Comparison of ENCODE assay signal across 8 cellular contexts in the genomic region with DNA sequence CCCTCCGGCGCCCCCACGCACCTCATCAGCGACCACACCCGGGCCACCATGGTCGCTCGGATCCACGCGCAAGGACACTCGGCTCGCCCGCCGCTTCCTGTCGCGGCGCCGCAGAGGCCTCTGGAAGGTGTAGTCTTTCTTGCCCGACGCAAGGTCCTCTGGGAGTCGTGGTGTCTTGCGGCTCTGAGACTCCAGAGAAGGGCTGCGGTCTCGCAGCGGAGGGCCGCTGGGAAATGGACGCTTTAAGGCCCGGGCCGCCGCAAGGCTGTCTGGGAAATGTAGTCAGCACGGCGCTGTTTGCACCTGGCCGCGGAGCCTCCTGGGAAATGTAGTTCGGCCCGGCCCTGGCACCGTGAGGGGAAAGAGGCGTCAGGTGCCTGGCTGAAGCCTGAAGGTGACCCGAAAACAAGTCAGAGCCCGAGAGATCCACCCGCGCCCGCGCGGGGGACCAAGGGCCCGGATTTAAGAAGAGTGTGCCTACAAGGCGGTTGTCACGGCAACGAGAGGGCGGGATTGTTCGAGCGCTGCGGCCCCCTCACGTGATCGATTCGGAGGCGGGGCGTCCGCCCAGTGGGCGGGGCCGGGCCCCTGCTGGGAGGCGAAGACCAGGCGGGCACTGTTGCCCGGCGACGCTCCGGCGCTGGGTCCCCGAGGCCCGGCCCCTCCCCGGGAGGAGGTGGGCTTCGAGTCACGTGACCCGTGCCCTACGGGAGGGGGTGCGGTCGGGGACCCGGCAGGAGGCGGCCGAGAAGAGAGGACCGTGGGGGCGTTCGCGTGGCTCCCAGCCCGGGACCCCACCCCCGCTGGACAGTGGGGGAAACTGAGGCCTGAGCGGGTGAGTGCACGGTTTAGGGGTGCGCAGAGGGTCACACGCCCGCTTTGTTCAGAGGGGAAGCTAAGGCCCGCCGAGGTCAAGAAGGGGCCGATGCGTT. TPM values are rescaled to one million over a fixed set of nuclear protein-coding genes. Genes with fewer than 3 reads are reported as not detected.
DNase-seq lines count a peak whose midpoint lies in the region; ATAC-seq and TF ChIP-seq lines count a peak whose summit lies in the region.

A gene with protein sequence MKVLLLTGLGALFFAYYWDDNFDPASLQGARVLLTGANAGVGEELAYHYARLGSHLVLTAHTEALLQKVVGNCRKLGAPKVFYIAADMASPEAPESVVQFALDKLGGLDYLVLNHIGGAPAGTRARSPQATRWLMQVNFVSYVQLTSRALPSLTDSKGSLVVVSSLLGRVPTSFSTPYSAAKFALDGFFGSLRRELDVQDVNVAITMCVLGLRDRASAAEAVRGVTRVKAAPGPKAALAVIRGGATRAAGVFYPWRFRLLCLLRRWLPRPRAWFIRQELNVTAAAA (plus strand): TSS at position 591 of the 932 bp plus-strand sequence. CDS start 3,806 bp downstream, outside the sequence.
A gene with protein sequence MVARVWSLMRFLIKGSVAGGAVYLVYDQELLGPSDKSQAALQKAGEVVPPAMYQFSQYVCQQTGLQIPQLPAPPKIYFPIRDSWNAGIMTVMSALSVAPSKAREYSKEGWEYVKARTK (minus strand): TSS at position 80 of the 932 bp plus-strand sequence. CDS start 30 bp downstream, at position 50.

- peaks cover under 1% of the 10 kb centered on the region; the same call in 1 of the 2 replicates for H3F3A ChIP-seq in SU-DHL-6 (ENCODE audit: insufficient read depth)

- peak within 1 kb of the TSS; percentile 80 for H2AK5ac ChIP-seq in trophoblast cell (ENCODE audit: low read length)

- H3K9ac ChIP-seq in SU-DHL-6 (ENCODE audit: low read length) (peak within 1 kb of the TSS; percentile 96), adipocyte (ENCODE audit: low read length) (peak within 1 kb of the TSS; percentile 92), trophoblast cell (ENCODE audit: low read length) (peak within 1 kb of the TSS; percentile 82)

- peak within 1 kb of the TSS; percentile 72 for H3K4me2 ChIP-seq in SU-DHL-6 (ENCODE audit: low read depth, low read length, poor library complexity, severe bottlenecking)
- peak within 1 kb of the TSS; percentile 88 for H3K4me2 ChIP-seq in trophoblast cell (ENCODE audit: low read length)

- peak; percentile 78 for TF ChIP-seq POLR2A in GM10847 (IDR thresholded peaks at IDR 0.05; ENCODE audit: extremely low read depth, insufficient read length)
- peak; percentile 43 for TF ChIP-seq POLR2A in transverse colon (IDR thresholded peaks at IDR 0.05)

- H3K79me1 ChIP-seq in trophoblast cell (ENCODE audit: low read length), result peaks cover 12% of the 10 kb centered on the region

- no peak for TF ChIP-seq EP300 in transverse colon (IDR thresholded peaks at IDR 0.05; ENCODE audit: low read depth)

- no peaks in the 10 kb centered on the region for H3K9me2 ChIP-seq in SU-DHL-6 (replicated peaks; ENCODE audit: insufficient read depth, low read length)

- no CpG with 5 or more reads among the region's 94 CpGs for WGBS in trophoblast cell (ENCODE audit: extremely low coverage, insufficient coverage, insufficient read length)
- 2% methylated on average over 73 of the region's 94 CpGs; no CpG with 5 or more reads in 1 of the 2 donors for WGBS in transverse colon (ENCODE audit: low coverage in 1 of 2), 2 donors

- H3K4me3 ChIP-seq in SU-DHL-6 (ENCODE audit: insufficient read depth, low read length, poor library complexity, severe bottlenecking), result peak within 1 kb of the TSS; percentile 100
- H3K4me3 ChIP-seq in adipocyte (ENCODE audit: low read length), result peak within 1 kb of the TSS; percentile 95
- H3K4me3 ChIP-seq in trophoblast cell (ENCODE audit: low read depth, low read length), result peak within 1 kb of the TSS; percentile 85
- peak within 1 kb of the TSS; percentile 82 to 99 (median 88) for H3K4me3 ChIP-seq in transverse colon

- intact Hi-C loops in cardiac septum (cut with DNase I), result loop anchor here (1.0 to 5.0 kb wide), 2 partner anchors 58 to 112 kb away; partner anchors contain the start of genes DUS3L and SAFB2
- intact Hi-C loops in transverse colon (cut with DNase I; ENCODE audit: low total_unique reads), result no loop called here

- peak within 1 kb of the TSS; percentile 91 for H4K12ac ChIP-seq in trophoblast cell (ENCODE audit: low read depth, low read length)

- in situ Hi-C loops in transverse colon (cut with MboI; ENCODE audit: low pct_ligation_motif_present in 1 of 4, low pct_unique_long_range_greater_than_20kb in 1 of 4, low sequenced_read_pairs in 3 of 4), result no loop called here

- H3K23ac ChIP-seq in trophoblast cell (ENCODE audit: low read length), result no peak within 1 kb of the TSS

- peak within 1 kb of the TSS; percentile 50 for H3K4ac ChIP-seq in trophoblast cell (ENCODE audit: low read depth, low read length)

- H3K27ac ChIP-seq in SU-DHL-6 (ENCODE audit: low read depth, low read length), result peak within 1 kb of the TSS; percentile 51
- H3K27ac ChIP-seq in trophoblast cell (ENCODE audit: low read depth, low read length), result peak within 1 kb of the TSS; percentile 59
- peak within 1 kb of the TSS; percentile 87 to 94 (median 93) for H3K27ac ChIP-seq in transverse colon

- H3K14ac ChIP-seq in trophoblast cell (ENCODE audit: low read length), result peak within 1 kb of the TSS; percentile 81

- H3K27me3 ChIP-seq in SU-DHL-6 (ENCODE audit: low read length) (no peaks in the 10 kb centered on the region), adipocyte (replicated peaks; ENCODE audit: control insufficient read depth, insufficient read depth, low read length) (no peaks in the 10 kb centered on the region), trophoblast cell (ENCODE audit: insufficient read depth, low read length) (no peaks in the 10 kb centered on the region), transverse colon (no peaks in the 10 kb centered on the region)

- H4K91ac ChIP-seq in trophoblast cell (ENCODE audit: low read depth, low read length), result peak within 1 kb of the TSS; percentile 85

- TF ChIP-seq CTCF in SU-DHL-6 (IDR thresholded peaks at IDR 0.05; ENCODE audit: insufficient read depth, low read length, poor library complexity, severe bottlenecking), result no peak
- TF ChIP-seq CTCF in transverse colon (IDR thresholded peaks at IDR 0.05), result peak in 1 of 5 experiments; percentile 1

- H3K36me3 ChIP-seq in SU-DHL-6 (ENCODE audit: low read length) (no peaks in the 10 kb centered on the region), adipocyte (ENCODE audit: control insufficient read depth, insufficient read depth, low read length, severe bottlenecking) (no peaks in the 10 kb centered on the region), trophoblast cell (ENCODE audit: control insufficient read depth in 1 of 2, insufficient read depth in 2 of 2, low read length in 2 of 2) (peaks cover 6 to 9% of the 10 kb centered on the region in 2 experiments), transverse colon (no peaks in the 10 kb centered on the region)

- H3K79me2 ChIP-seq in SU-DHL-6 (ENCODE audit: insufficient read depth, low read length) (peaks cover 7% of the 10 kb centered on the region), trophoblast cell (ENCODE audit: control insufficient read depth, insufficient read depth, low read length, poor library complexity) (peaks cover 12% of the 10 kb centered on the region)

- H2BK5ac ChIP-seq in trophoblast cell (ENCODE audit: low read depth, low read length, poor library complexity), result peak within 1 kb of the TSS; percentile 91

- H3K18ac ChIP-seq in trophoblast cell (ENCODE audit: low read length), result peak within 1 kb of the TSS; percentile 94

- peak; percentile 96 for DNase-seq in NCI-H128 (lab: John Stamatoyannopoulos, UW; ENCODE audit: unreplicated experiment)
- peak; percentile 100 for DNase-seq in adipocyte (ENCODE audit: low read depth)
- peak; percentile 100 for DNase-seq in cardiac septum (ENCODE audit: low spot score)
- peak; percentile 99 for DNase-seq in trophoblast cell
- peak; percentile 99 for DNase-seq in transverse colon

- H4K20me1 ChIP-seq in SU-DHL-6 (ENCODE audit: low read depth, low read length), result no peaks in the 10 kb centered on the region

- ATAC-seq in HG02678 (IDR thresholded peaks at IDR 0.05; ENCODE audit: unreplicated experiment), result peak; percentile 87

- peak within 1 kb of the TSS; percentile 81 for H2BK120ac ChIP-seq in trophoblast cell (ENCODE audit: insufficient read depth, low read length, poor library complexity)

- H3K9me3 ChIP-seq in SU-DHL-6 (ENCODE audit: insufficient read depth, low read length), result no peaks in the 10 kb centered on the region
- no peaks in the 10 kb centered on the region for H3K9me3 ChIP-seq in adipocyte (ENCODE audit: control insufficient read depth, low read length)
- no peaks in the 10 kb centered on the region for H3K9me3 ChIP-seq in trophoblast cell (ENCODE audit: insufficient read depth, low read depth, low read length)
- no peaks in the 10 kb centered on the region for H3K9me3 ChIP-seq in transverse colon

- peak within 1 kb of the TSS; percentile 92 for H4K8ac ChIP-seq in trophoblast cell (ENCODE audit: low read depth, low read length)

- H2BK12ac ChIP-seq in trophoblast cell (ENCODE audit: low read length), result peak within 1 kb of the TSS; percentile 83

- H3K4me1 ChIP-seq in adipocyte (ENCODE audit: control insufficient read depth, insufficient read depth, low read length), result peaks cover 6% of the 10 kb centered on the region
- H3K4me1 ChIP-seq in trophoblast cell (ENCODE audit: control insufficient read depth in 1 of 2, insufficient read depth in 2 of 2, low read length in 2 of 2), result peaks cover 13 to 15% of the 10 kb centered on the region in 2 experiments
- peaks cover 11 to 15% (median 14%) of the 10 kb centered on the region in 4 donors for H3K4me1 ChIP-seq in transverse colon

- H2AFZ ChIP-seq in SU-DHL-6 (ENCODE audit: low read depth, low read length, severe bottlenecking), result peak within 1 kb of the TSS; percentile 67
- H2AFZ ChIP-seq in trophoblast cell (ENCODE audit: insufficient read depth, low read length, poor library complexity), result peak within 1 kb of the TSS; percentile 92

RNA-seq across cellular contexts. Expression of the first gene that starts in this region (rescaled TPM):
- total RNA-seq in cardiac septum (4.3 TPM), transverse colon (10 to 100 TPM; 10.8 to 30.1 (median 16.6) TPM)
- 8.4 and 8.7 TPM in 2 replicates for polyA plus RNA-seq in trophoblast cell (2013)

RNA-seq across cellular contexts. Expression of the second gene that starts in this region (rescaled TPM):
- 143 TPM for total RNA-seq in cardiac septum
- 31.3 and 32.4 TPM in 2 replicates for polyA plus RNA-seq in trophoblast cell (2013)
- total RNA-seq in transverse colon, result 10 to 100 TPM; 30.3 to 73.5 (median 52.6) TPM

Comparison
In these comparisons a context has a peak if more than half of its experiments do, and no peak if none do; other contexts are left out.
1. Peak in every context shown above with its lines: DNase-seq, ATAC-seq, H3K4me3 ChIP-seq and H3K27ac ChIP-seq.